15 cellular contexts compared by ENCODE assay signal in the genomic region with DNA sequence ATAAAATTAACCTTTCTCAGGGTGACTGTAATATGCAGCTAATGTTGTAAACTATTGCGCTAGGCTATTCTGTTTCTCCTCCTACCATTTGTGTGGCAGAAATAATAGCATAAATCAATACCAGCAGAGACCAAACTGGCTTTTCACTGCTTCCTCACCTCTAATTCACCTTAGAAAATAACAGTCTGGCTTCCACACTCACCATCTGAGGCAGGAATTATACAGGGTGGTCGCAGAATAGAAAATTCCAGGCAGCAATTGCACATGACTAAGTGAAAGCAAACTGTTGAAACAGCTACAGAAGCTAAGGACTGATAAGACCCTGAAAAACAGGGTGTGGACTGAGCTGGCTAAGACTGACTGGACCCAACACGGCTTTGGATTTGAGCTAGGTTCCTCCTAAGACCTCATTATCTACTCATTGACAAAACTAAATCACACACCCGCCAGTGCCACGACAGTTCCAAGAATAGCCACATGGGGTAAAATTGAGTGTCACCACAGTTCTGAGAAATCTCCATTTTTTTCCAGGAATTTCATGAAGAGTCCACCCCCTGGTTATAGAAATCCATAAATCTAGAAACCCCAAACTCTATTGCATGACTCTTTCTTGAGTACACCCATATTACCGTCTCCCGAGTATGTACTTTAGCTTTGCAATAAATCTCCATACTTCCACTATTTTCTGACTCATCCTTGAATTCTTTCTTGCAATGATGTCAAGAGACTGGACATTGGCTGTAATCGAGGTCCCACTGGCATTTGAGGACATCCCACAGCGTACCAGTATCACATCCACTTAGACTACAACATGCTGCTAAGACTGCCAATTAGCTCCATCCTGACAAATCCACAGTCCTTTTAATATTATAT.
DNase-seq lines count a peak whose midpoint lies in the region; ATAC-seq and TF ChIP-seq lines count a peak whose summit lies in the region.
"Had no signal": no experiment of that assay in that cellular context is flagged by ENCODE, and none has a peak within 500 bp of the region (broad histone marks: within the 10 kb centered on the region; RNA-seq: fewer than 3 reads in every experiment).

No MANE protein-coding gene starts in this region.

- DNase-seq in GM13977 (ENCODE audit: low spot score) (no peak), Panc1 (ENCODE audit: low read depth, low spot score) (no peak), fibroblast of pulmonary artery (ENCODE audit: low read depth) (peak; percentile 5), NCI-H446 (lab: John Stamatoyannopoulos, UW) (no peak), SW 1271 (lab: John Stamatoyannopoulos, UW) (no peak)
- DNase-seq in activated CD8-positive, alpha-beta memory T cell treated with anti-CD3 and anti-CD28 coated beads, Interleukin-2, amount 50 U/mL, for 48 hours, result no peak
- DNase-seq: activated CD4-positive, alpha-beta T cell treated with anti-CD3 and anti-CD28 coated beads for 48 hours; activated effector memory CD4-positive, alpha-beta T cell treated with anti-CD3 and anti-CD28 coated beads, Interleukin-2, amount 50 U/mL, for 16 hours; KG1; natural killer cell; NCI-H510A treated with DMSO at 0.1 percent for 48 hours; spleen; upper lobe of right lung had no signal

- H3K36me3 ChIP-seq in ACC112 (ENCODE audit: insufficient read depth, low read length), result no peaks in the 10 kb centered on the region
- H3K36me3 ChIP-seq in Panc1 (ENCODE audit: control insufficient read depth, insufficient read depth, low read length), result no peaks in the 10 kb centered on the region
- H3K36me3 ChIP-seq: spleen, upper lobe of right lung had no signal

- H3K4me3 ChIP-seq in ACC112 (ENCODE audit: low read depth, low read length) (no peak overlapping the region), Panc1 (ENCODE audit: low read depth in 2 of 2, low read length in 2 of 2) (no peak overlapping the region), fibroblast of pulmonary artery (replicated peaks; ENCODE audit: low read depth, low read length) (no peak overlapping the region)
- H3K4me3 ChIP-seq: spleen, upper lobe of right lung had no signal

- H2AFZ ChIP-seq in ACC112 (ENCODE audit: low read length, unreplicated experiment), result peak overlapping the region; percentile 28

- peaks cover 18% of the 10 kb centered on the region for H3K4me1 ChIP-seq in ACC112 (ENCODE audit: control insufficient read depth, insufficient read depth, low read length, unreplicated experiment)
- no peaks in the 10 kb centered on the region; the same call in 1 of the 2 replicates for H3K4me1 ChIP-seq in Panc1 (ENCODE audit: control insufficient read depth, insufficient read depth, low read length)
- H3K4me1 ChIP-seq: spleen, upper lobe of right lung had no signal

- POLR2A ChIA-PET in Panc1 (lab: Charles Lee), result no interaction called here

- ATAC-seq in Panc1, result no peak
- no peak for ATAC-seq in HG02642 (IDR thresholded peaks at IDR 0.05; ENCODE audit: poor library complexity, unreplicated experiment)
- ATAC-seq: natural killer cell, upper lobe of right lung had no signal

- CTCF ChIA-PET in Panc1 (lab: Charles Lee), result no interaction called here

- TF ChIP-seq CTCF in GM13977 (IDR thresholded peaks at IDR 0.05; ENCODE audit: extremely low read depth, insufficient read depth, missing control alignments) (peak; percentile 3), Panc1 (IDR thresholded peaks at IDR 0.05) (peak; percentile 16; the same call in 1 of the 2 replicates), fibroblast of pulmonary artery (IDR thresholded peaks at IDR 0.05; ENCODE audit: low read length, missing control alignments) (peak; percentile 18)

- H3K9me3 ChIP-seq in Panc1 (ENCODE audit: control insufficient read depth, insufficient read depth, low read depth, low read length), result peaks cover 15% of the 10 kb centered on the region
- H3K9me3 ChIP-seq: spleen, upper lobe of right lung had no signal

- BruUV-seq in Panc1 (replicated peaks; lab: Mats Ljungman, UMichigan), result no TSS peak

- in situ Hi-C loops in GM13977 (cut with MboI; ENCODE audit: low pct_unique_long_range_greater_than_20kb, low sequenced_read_pairs, unreplicated experiment) (no loop called here), Panc1 (cut with HindIII; ENCODE audit: low pct_unique_long_range_greater_than_20kb, low sequenced_read_pairs) (no loop called here)

- H3K79me2 ChIP-seq in ACC112 (ENCODE audit: control insufficient read depth, insufficient read depth, low read length, unreplicated experiment), result no peaks in the 10 kb centered on the region

- intact Hi-C loops in Panc1 (cut with micrococcal nuclease; ENCODE audit: unreplicated experiment), result no loop called here

- H3K27ac ChIP-seq in ACC112 (ENCODE audit: low read depth, low read length) (no peak overlapping the region), Panc1 (ENCODE audit: low read length) (no peak overlapping the region)
- H3K27ac ChIP-seq: spleen, upper lobe of right lung had no signal

- H3K27me3 ChIP-seq in ACC112 (ENCODE audit: insufficient read depth, low read length) (no peaks in the 10 kb centered on the region), Panc1 (ENCODE audit: control insufficient read depth, insufficient read depth, low read length) (no peaks in the 10 kb centered on the region)
- H3K27me3 ChIP-seq: upper lobe of right lung had no signal
